ENCODE assay signal across 2 cellular contexts in genomic region chr3:16439163-16439847, GRCh38.
TF ChIP-seq lines count a peak whose summit lies in the region.

No MANE protein-coding gene starts in this region.

TF ChIP-seq in liver, 16 proteins besides CTCF, POLR2A, EP300 and RAD21 (continued from another document):
- TF ChIP-seq MAX (IDR thresholded peaks at IDR 0.05) (peak; percentile 24), GABPA (IDR thresholded peaks at IDR 0.05 in 1 of 2, conservative IDR thresholded peaks at IDR 0.05 in 1 of 2) (no peak), REST (IDR thresholded peaks at IDR 0.05) (peak; percentile 24), EGR1 (IDR thresholded peaks at IDR 0.05; ENCODE audit: low read depth in 2 of 2) (peak in 1 of 2 donors; percentile 19), FOXA2 (IDR thresholded peaks at IDR 0.05) (peak; percentile 43), HNF4G (IDR thresholded peaks at IDR 0.05) (no peak), HNF4A (conservative IDR thresholded peaks at IDR 0.05) (peak; percentile 35 to 70), RXRA (IDR thresholded peaks at IDR 0.05) (peak; percentile 39 to 82)

TF ChIP-seq in HepG2, 621 proteins besides CTCF, POLR2A, EP300 and RAD21 (continued from another document):
- TF ChIP-seq ZNF225 (CRISPR knock-in tag; IDR thresholded peaks at IDR 0.05) = no peak
- TF ChIP-seq HNF1A (IDR thresholded peaks at IDR 0.05; ENCODE audit: low read depth) = no peak
- TF ChIP-seq HNF1A (CRISPR knock-in tag; IDR thresholded peaks at IDR 0.05; ENCODE audit: borderline replicate concordance) = no peak
- TF ChIP-seq ZNF891 (CRISPR knock-in tag; IDR thresholded peaks at IDR 0.05) = no peak
